19 cellular contexts compared by ENCODE assay signal in genomic region chr10:91541481-91541880, GRCh38.
DNase-seq lines count a peak whose midpoint lies in the region; TF ChIP-seq lines count a peak whose summit lies in the region.
"Had no signal": no experiment of that assay in that cellular context is flagged by ENCODE, and none has a peak within 500 bp of the region (broad histone marks: within the 10 kb centered on the region; RNA-seq: fewer than 3 reads in every experiment).

No MANE protein-coding gene starts in this region.

- H3K4me3 ChIP-seq in SK-N-MC = peak overlapping the region; percentile 53
- no peak overlapping the region for H3K4me3 ChIP-seq in fibroblast of mammary gland (ENCODE audit: control insufficient read depth, low read depth, low read length)
- H3K4me3 ChIP-seq: body of pancreas, mucosa of descending colon, pancreas had no signal

- DNase-seq in DMS 273 (lab: John Stamatoyannopoulos, UW; ENCODE audit: unreplicated experiment) (peak; percentile 26), DMS 273 treated with DMSO at 0.1 percent for 48 hours (lab: John Stamatoyannopoulos, UW) (no peak), SK-N-MC (ENCODE audit: low read depth, low spot score) (peak; percentile 96), fibroblast of mammary gland (ENCODE audit: low read depth) (peak; percentile 26), smooth muscle cell of the brain vasculature (ENCODE audit: low read depth, low spot score) (peak; percentile 29), GM10266 (ENCODE audit: extremely low spot score) (no peak), NCI-H2196 (lab: John Stamatoyannopoulos, UW; ENCODE audit: unreplicated experiment) (no peak), GOT3 (lab: John Stamatoyannopoulos, UW) (no peak)
- DNase-seq: activated CD4-positive, CD25-positive, alpha-beta regulatory T cell; body of pancreas; CD8-positive, alpha-beta T cell; effector memory CD8-positive, alpha-beta T cell; KG1; NCI-H1436 treated with DMSO at 0.1 percent for 48 hours; NCI-H524 treated with DMSO at 0.1 percent for 48 hours; pancreas; T-cell had no signal

- TF ChIP-seq CTCF in fibroblast of mammary gland (conservative IDR thresholded peaks at IDR 0.05; ENCODE audit: control insufficient read depth, insufficient read depth, low read depth, low read length) (no peak), GM10266 (IDR thresholded peaks at IDR 0.05; ENCODE audit: control insufficient read depth, insufficient read depth, low read depth, missing control alignments) (no peak)

- peak overlapping the region; percentile 94 for H3K27ac ChIP-seq in SK-N-MC
- H3K27ac ChIP-seq: 22Rv1, body of pancreas, pancreas had no signal

- no peaks in the 10 kb centered on the region for H3K36me3 ChIP-seq in SK-N-MC (ENCODE audit: insufficient read depth, low read length)
- H3K36me3 ChIP-seq: pancreas had no signal

- H3K9ac ChIP-seq in SK-N-MC (ENCODE audit: insufficient read length) = no peak overlapping the region

- no peaks in the 10 kb centered on the region for H3K9me3 ChIP-seq in SK-N-MC (ENCODE audit: low read depth, low read length)
- H3K9me3 ChIP-seq: body of pancreas, mucosa of descending colon, pancreas had no signal

Comparison
In these comparisons a context has a peak if more than half of its experiments do, and no peak if none do; other contexts are left out.
1. DNase-seq: peak in DMS 273 (single experiment), SK-N-MC (single experiment), fibroblast of mammary gland (single experiment) and smooth muscle cell of the brain vasculature (single experiment); none in DMS 273 treated with DMSO at 0.1 percent for 48 hours (single experiment), GM10266 (single experiment), NCI-H2196 (single experiment) and GOT3 (single experiment).